Comparison of ENCODE assay signal across 8 cellular contexts in the genomic region with DNA sequence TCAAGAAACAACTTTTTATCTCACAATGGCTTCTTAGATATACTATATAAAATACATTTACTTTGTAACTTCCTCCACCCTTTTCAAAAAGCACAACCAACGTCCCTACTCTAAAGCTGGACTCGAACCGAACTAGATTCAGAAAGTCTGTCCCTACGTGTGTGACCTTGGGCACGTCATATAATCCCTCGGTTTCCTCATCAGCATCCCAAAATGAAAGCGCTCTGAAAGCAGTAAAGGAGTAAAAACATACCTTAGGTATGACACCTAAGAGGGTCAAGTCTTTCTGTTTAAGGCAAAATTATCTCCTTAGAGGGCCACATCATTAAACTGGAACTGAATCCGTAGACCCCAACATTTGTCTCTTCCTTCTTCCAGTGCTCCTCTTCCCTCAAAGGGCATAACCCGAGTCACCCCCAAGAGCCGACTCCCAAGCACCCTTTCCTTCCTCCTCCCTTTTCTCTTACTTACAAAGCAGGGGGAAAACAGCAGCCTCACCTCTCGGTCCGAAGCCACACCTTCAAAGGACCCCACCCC. TPM values are rescaled to one million over a fixed set of nuclear protein-coding genes. Genes with fewer than 3 reads are reported as not detected.
DNase-seq lines count a peak whose midpoint lies in the region; ATAC-seq and TF ChIP-seq lines count a peak whose summit lies in the region.

No MANE protein-coding gene starts in this region.

- H3K27ac Mint-ChIP-seq in activated CD8-positive, alpha-beta memory T cell treated with anti-CD3 and anti-CD28 coated beads, Interleukin-2, amount 10 ng/mL, durations not matched to agents 7 days and 5 days: no peak overlapping the region

- H3K9me3 Mint-ChIP-seq in activated CD8-positive, alpha-beta memory T cell treated with anti-CD3 and anti-CD28 coated beads, Interleukin-2, amount 10 ng/mL, durations not matched to agents 7 days and 5 days (ENCODE audit: low read depth): no peaks in the 10 kb centered on the region

- H3K4me1 ChIP-seq in tibial nerve: peaks cover 0 to 41% (median 17%) of the 10 kb centered on the region in 4 donors

- CTCF ChIA-PET in activated CD8-positive, alpha-beta memory T cell treated with anti-CD3 and anti-CD28 coated beads, Interleukin-2, amount 10 ng/mL, durations not matched to agents 7 days and 5 days (lab: Charles Lee): interaction anchor here (1.6 to 1.7 kb wide), 2 partner anchors 14 to 354 kb away, joined by 5 to 8 read pairs; partner anchors contain the start of gene ZBBX

- H3K27me3 ChIP-seq in WERI-Rb-1 (ENCODE audit: insufficient read depth, low read depth, severe bottlenecking) (no peaks in the 10 kb centered on the region), tibial nerve (no peaks in the 10 kb centered on the region)

- no peaks in the 10 kb centered on the region for H3K27me3 Mint-ChIP-seq in activated CD8-positive, alpha-beta memory T cell treated with anti-CD3 and anti-CD28 coated beads, Interleukin-2, amount 10 ng/mL, durations not matched to agents 7 days and 5 days

- no peak for TF ChIP-seq CTCF in WERI-Rb-1 (IDR thresholded peaks at IDR 0.05; ENCODE audit: low read depth, low read length)
- TF ChIP-seq CTCF in tibial nerve (IDR thresholded peaks at IDR 0.05): no peak

- TF ChIP-seq EP300 in tibial nerve (IDR thresholded peaks at IDR 0.05): no peak

- peak overlapping the region; percentile 76 for H3K27ac ChIP-seq in WERI-Rb-1
- peak overlapping the region; percentile 60 to 89 (median 87) for H3K27ac ChIP-seq in tibial nerve

- WGBS in tibial nerve, 2 donors: 1% methylated on average over 12 of the region's 12 CpGs

- no peak overlapping the region for H3K4me3 Mint-ChIP-seq in activated CD8-positive, alpha-beta memory T cell treated with anti-CD3 and anti-CD28 coated beads, Interleukin-2, amount 10 ng/mL, durations not matched to agents 7 days and 5 days

- ATAC-seq in activated CD8-positive, alpha-beta memory T cell treated with anti-CD3 and anti-CD28 coated beads, Interleukin-2, amount 10 ng/mL, durations not matched to agents 7 days and 5 days: no peak
- ATAC-seq in HG03095 (IDR thresholded peaks at IDR 0.05; ENCODE audit: unreplicated experiment) (no peak), esophagus mucosa (no peak)

- peak; percentile 43 for DNase-seq in activated CD8-positive, alpha-beta memory T cell treated with anti-CD3 and anti-CD28 coated beads, Interleukin-2, amount 10 ng/mL, durations not matched to agents 7 days and 5 days
- DNase-seq in activated CD8-positive, alpha-beta memory T cell treated with anti-CD3 and anti-CD28 coated beads, Interleukin-2, amount 50 U/mL, for 4 hours: no peak
- DNase-seq in WERI-Rb-1 (no peak), iris pigment epithelial cell (ENCODE audit: low read depth) (peak; percentile 31), tibial nerve (ENCODE audit: low spot score in 2 of 2) (no peak)
- DNase-seq in activated T-cell treated with anti-CD3 and anti-CD28 coated beads, Interleukin-2, amount 50 U/mL, for 48 hours: no peak

- H3K36me3 ChIP-seq in WERI-Rb-1 (no peaks in the 10 kb centered on the region), tibial nerve (no peaks in the 10 kb centered on the region)

- H3K4me3 ChIP-seq in WERI-Rb-1 (ENCODE audit: low read depth, low read length) (peak overlapping the region; percentile 74), tibial nerve (peak overlapping the region; percentile 65 to 82 (median 74))

- no peak for TF ChIP-seq POLR2A in tibial nerve (IDR thresholded peaks at IDR 0.05)

- peaks cover 6% of the 10 kb centered on the region for H3K36me3 Mint-ChIP-seq in activated CD8-positive, alpha-beta memory T cell treated with anti-CD3 and anti-CD28 coated beads, Interleukin-2, amount 10 ng/mL, durations not matched to agents 7 days and 5 days

- H3K9me3 ChIP-seq in WERI-Rb-1 (ENCODE audit: severe bottlenecking) (no peaks in the 10 kb centered on the region), tibial nerve (no peaks in the 10 kb centered on the region)

- H3K4me1 Mint-ChIP-seq in activated CD8-positive, alpha-beta memory T cell treated with anti-CD3 and anti-CD28 coated beads, Interleukin-2, amount 10 ng/mL, durations not matched to agents 7 days and 5 days: peaks cover 38% of the 10 kb centered on the region

RNA-seq across cellular contexts. Expression of gene PDCD10, which starts 0.7 kb away (rescaled TPM):
- 10 to 100 TPM; 54.1 to 68.8 TPM for total RNA-seq in activated CD8-positive, alpha-beta memory T cell treated with anti-CD3 and anti-CD28 coated beads, Interleukin-2, amount 10 ng/mL, durations not matched to agents 7 days and 5 days
- total RNA-seq in tibial nerve: 10 to 100 TPM; 62.1 to 69.9 (median 69.2) TPM
- total RNA-seq in esophagus mucosa: 49.4 TPM

RNA-seq across cellular contexts. Expression of gene SERPINI1, which starts 1.5 kb away (rescaled TPM):
- total RNA-seq in activated CD8-positive, alpha-beta memory T cell treated with anti-CD3 and anti-CD28 coated beads, Interleukin-2, amount 10 ng/mL, durations not matched to agents 7 days and 5 days: 1 to 10 TPM; 2.6 to 3.0 TPM
- total RNA-seq in tibial nerve (10 to 100 TPM in 1 of 4 donors, 1 to 10 TPM in 3; 1.2 to 15.5 (median 3.8) TPM), esophagus mucosa (1.3 TPM)

Comparison
In these comparisons a context has a peak if more than half of its experiments do, and no peak if none do; other contexts are left out.
1. DNase-seq: peak in activated CD8-positive, alpha-beta memory T cell treated with anti-CD3 and anti-CD28 coated beads, Interleukin-2, amount 10 ng/mL, durations not matched to agents 7 days and 5 days (single experiment) and iris pigment epithelial cell (single experiment); none in activated CD8-positive, alpha-beta memory T cell treated with anti-CD3 and anti-CD28 coated beads, Interleukin-2, amount 50 U/mL, for 4 hours (single experiment), WERI-Rb-1 (single experiment), tibial nerve (0 of 2) and activated T-cell treated with anti-CD3 and anti-CD28 coated beads, Interleukin-2, amount 50 U/mL, for 48 hours (0 of 2).